1 cellular context compared by ENCODE assay signal in the genomic region with DNA sequence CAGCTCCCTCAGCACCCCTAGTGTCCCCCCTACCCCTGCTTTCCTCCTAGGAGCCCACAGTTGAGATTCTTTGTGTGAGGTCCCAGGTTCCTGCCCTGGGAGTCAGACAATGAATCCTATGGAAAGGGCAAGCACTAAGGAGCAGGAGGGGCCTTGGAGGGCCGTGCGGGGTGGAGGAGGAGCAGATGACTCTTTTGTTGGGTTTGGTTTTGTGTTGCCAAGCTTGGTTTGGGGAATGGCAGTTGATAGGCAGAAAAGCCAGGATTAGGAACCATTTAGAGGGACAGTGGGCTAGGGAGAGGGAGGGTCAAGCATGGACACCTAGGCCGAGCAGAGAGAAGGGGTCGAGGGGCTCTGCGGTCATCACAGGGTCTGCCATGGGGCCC.
TF ChIP-seq lines count a peak whose summit lies in the region.

No MANE protein-coding gene starts in this region.

TF ChIP-seq in IMR-90, 13 proteins besides CTCF, POLR2A, EP300 and RAD21:
- TF ChIP-seq MAFK (IDR thresholded peaks at IDR 0.05; ENCODE audit: low read depth, low read length) (no peak), CEBPB (IDR thresholded peaks at IDR 0.05; ENCODE audit: low read depth, low read length) (no peak), MXI1 (IDR thresholded peaks at IDR 0.05; ENCODE audit: borderline replicate concordance, low read depth, low read length) (no peak), SMC3 (IDR thresholded peaks at IDR 0.05; ENCODE audit: low read depth, low read length) (no peak), FOS (IDR thresholded peaks at IDR 0.05; ENCODE audit: low read depth, low read length) (no peak), CHD1 (IDR thresholded peaks at IDR 0.05; ENCODE audit: low read depth, low read length) (no peak), NFE2L2 (IDR thresholded peaks at IDR 0.05; ENCODE audit: low read depth, low read length) (no peak), RCOR1 (IDR thresholded peaks at IDR 0.05; ENCODE audit: insufficient replicate concordance, low read length) (no peak), MAZ (IDR thresholded peaks at IDR 0.05; ENCODE audit: borderline replicate concordance, low read depth, low read length) (no peak), BHLHE40 (IDR thresholded peaks at IDR 0.05; ENCODE audit: low read depth, low read length) (no peak), RFX5 (IDR thresholded peaks at IDR 0.05; ENCODE audit: low read depth, low read length) (no peak)
- TF ChIP-seq, protein P1, sequence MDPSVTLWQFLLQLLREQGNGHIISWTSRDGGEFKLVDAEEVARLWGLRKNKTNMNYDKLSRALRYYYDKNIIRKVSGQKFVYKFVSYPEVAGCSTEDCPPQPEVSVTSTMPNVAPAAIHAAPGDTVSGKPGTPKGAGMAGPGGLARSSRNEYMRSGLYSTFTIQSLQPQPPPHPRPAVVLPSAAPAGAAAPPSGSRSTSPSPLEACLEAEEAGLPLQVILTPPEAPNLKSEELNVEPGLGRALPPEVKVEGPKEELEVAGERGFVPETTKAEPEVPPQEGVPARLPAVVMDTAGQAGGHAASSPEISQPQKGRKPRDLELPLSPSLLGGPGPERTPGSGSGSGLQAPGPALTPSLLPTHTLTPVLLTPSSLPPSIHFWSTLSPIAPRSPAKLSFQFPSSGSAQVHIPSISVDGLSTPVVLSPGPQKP (IDR thresholded peaks at IDR 0.05; ENCODE audit: borderline replicate concordance, low read depth, low read length) = no peak
- TF ChIP-seq, protein P2, sequence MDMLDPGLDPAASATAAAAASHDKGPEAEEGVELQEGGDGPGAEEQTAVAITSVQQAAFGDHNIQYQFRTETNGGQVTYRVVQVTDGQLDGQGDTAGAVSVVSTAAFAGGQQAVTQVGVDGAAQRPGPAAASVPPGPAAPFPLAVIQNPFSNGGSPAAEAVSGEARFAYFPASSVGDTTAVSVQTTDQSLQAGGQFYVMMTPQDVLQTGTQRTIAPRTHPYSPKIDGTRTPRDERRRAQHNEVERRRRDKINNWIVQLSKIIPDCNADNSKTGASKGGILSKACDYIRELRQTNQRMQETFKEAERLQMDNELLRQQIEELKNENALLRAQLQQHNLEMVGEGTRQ (IDR thresholded peaks at IDR 0.05; ENCODE audit: low read depth, low read length) = no peak
